ENCODE assay signal across 2 cellular contexts in the genomic region with DNA sequence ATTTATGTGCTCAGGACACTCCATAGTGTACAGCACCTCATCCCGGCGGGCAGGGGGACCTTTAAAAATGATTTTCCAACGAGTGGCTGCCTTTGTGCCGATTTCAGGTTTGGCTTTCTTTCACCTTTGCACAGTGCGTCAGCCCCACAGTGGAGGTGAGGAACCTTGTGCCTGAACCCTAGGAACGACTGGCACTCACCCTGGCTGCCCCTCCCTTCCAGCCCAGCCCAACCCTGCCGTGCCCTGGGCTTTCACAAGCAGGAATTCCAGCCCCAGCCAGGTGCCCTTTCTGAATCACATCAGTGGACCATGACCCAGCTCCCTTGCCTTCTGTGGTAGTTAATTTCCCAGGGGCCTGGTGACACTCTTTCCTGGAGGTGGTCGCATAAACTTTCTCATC.
TF ChIP-seq lines count a peak whose summit lies in the region.

No MANE protein-coding gene starts in this region.

TF ChIP-seq in SK-N-SH, 30 proteins besides CTCF, POLR2A, EP300 and RAD21 (continued from another document):
- TF ChIP-seq, protein P1, sequence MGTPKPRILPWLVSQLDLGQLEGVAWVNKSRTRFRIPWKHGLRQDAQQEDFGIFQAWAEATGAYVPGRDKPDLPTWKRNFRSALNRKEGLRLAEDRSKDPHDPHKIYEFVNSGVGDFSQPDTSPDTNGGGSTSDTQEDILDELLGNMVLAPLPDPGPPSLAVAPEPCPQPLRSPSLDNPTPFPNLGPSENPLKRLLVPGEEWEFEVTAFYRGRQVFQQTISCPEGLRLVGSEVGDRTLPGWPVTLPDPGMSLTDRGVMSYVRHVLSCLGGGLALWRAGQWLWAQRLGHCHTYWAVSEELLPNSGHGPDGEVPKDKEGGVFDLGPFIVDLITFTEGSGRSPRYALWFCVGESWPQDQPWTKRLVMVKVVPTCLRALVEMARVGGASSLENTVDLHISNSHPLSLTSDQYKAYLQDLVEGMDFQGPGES (IDR thresholded peaks at IDR 0.05; ENCODE audit: low read depth, low read length): no peak
- TF ChIP-seq YY1 (IDR thresholded peaks at IDR 0.05; ENCODE audit: low read depth): no peak

TF ChIP-seq in SK-N-SH treated with all-trans-retinoic acid at 6 μM for 48 hours, 23 proteins besides CTCF, POLR2A, EP300 and RAD21 (continued from another document):
- TF ChIP-seq, protein P2, sequence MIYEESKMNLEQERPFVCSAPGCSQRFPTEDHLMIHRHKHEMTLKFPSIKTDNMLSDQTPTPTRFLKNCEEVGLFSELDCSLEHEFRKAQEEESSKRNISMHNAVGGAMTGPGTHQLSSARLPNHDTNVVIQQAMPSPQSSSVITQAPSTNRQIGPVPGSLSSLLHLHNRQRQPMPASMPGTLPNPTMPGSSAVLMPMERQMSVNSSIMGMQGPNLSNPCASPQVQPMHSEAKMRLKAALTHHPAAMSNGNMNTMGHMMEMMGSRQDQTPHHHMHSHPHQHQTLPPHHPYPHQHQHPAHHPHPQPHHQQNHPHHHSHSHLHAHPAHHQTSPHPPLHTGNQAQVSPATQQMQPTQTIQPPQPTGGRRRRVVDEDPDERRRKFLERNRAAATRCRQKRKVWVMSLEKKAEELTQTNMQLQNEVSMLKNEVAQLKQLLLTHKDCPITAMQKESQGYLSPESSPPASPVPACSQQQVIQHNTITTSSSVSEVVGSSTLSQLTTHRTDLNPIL (CRISPR knock-in tag; IDR thresholded peaks at IDR 0.05; ENCODE audit: low read depth): no peak
